ENCODE assay signal across 16 cellular contexts in genomic region chr4:185801471-185801870, GRCh38. TPM values are rescaled to one million over a fixed set of nuclear protein-coding genes. Genes with fewer than 3 reads are reported as not detected.
A peak's percentile ranks its signal among the peaks of the same experiment; 100 is the strongest.
DNase-seq lines count a peak whose midpoint lies in the region; ATAC-seq and TF ChIP-seq lines count a peak whose summit lies in the region.
"Had no signal": no experiment of that assay in that cellular context is flagged by ENCODE, and none has a peak within 500 bp of the region (broad histone marks: within the 10 kb centered on the region; RNA-seq: fewer than 3 reads in every experiment).

No MANE protein-coding gene starts in this region.

- H3K27ac ChIP-seq in SK-N-SH (ENCODE audit: low read depth in 2 of 2, low read length in 1 of 2) (no peak overlapping the region), IMR-90 (ENCODE audit: insufficient read depth, low read length) (no peak overlapping the region), esophagus muscularis mucosa (replicated peaks in 1 of 4) (no peak overlapping the region), mesenchymal stem cell (ENCODE audit: low read length, poor library complexity, severe bottlenecking) (no peak overlapping the region)
- H3K27ac ChIP-seq: 22Rv1 had no signal

- H3K4me2 ChIP-seq in SK-N-SH, result no peak overlapping the region
- no peak overlapping the region for H3K4me2 ChIP-seq in IMR-90 (ENCODE audit: low read depth, low read length)
- no peak overlapping the region for H3K4me2 ChIP-seq in mesenchymal stem cell (ENCODE audit: low read length, poor library complexity, severe bottlenecking)

- H3K4me3 Mint-ChIP-seq in effector memory CD8-positive, alpha-beta T cell, result no peak overlapping the region
- H3K4me3 Mint-ChIP-seq: CD14-positive monocyte; CD8-positive, alpha-beta memory T cell had no signal

- H2AK5ac ChIP-seq in IMR-90 (ENCODE audit: low read depth, low read length) (no peak overlapping the region), mesenchymal stem cell (ENCODE audit: low read length, severe bottlenecking) (no peak overlapping the region)

- no peak overlapping the region for H4K91ac ChIP-seq in IMR-90 (ENCODE audit: insufficient read depth, low read depth, low read length)
- no peak overlapping the region for H4K91ac ChIP-seq in mesenchymal stem cell (ENCODE audit: low read length)

- no peaks in the 10 kb centered on the region for H3F3A ChIP-seq in SK-N-SH (replicated peaks; ENCODE audit: insufficient read depth)

- H3K56ac ChIP-seq in IMR-90 (ENCODE audit: extremely low read depth, insufficient read depth, low read length), result no peak overlapping the region

- no peak overlapping the region for H2BK120ac ChIP-seq in IMR-90 (ENCODE audit: low read depth, low read length)
- H2BK120ac ChIP-seq in mesenchymal stem cell (ENCODE audit: low read depth, low read length), result no peak overlapping the region

- no peak for TF ChIP-seq RAD21 in SK-N-SH (IDR thresholded peaks at IDR 0.05; ENCODE audit: low read length)
- TF ChIP-seq RAD21 in IMR-90 (IDR thresholded peaks at IDR 0.05; ENCODE audit: low read length), result no peak

- no peaks in the 10 kb centered on the region for H3K36me3 Mint-ChIP-seq in effector memory CD8-positive, alpha-beta T cell (ENCODE audit: insufficient read depth)
- H3K36me3 Mint-ChIP-seq: CD14-positive monocyte; CD8-positive, alpha-beta memory T cell had no signal

- ATAC-seq in SK-N-SH treated with all-trans-retinoic acid at 6 μM for 48 hours (no peak), IMR-90 (ENCODE audit: low read depth) (no peak), mucosa of descending colon (no peak)
- no peak for ATAC-seq in effector memory CD8-positive, alpha-beta T cell (replicated peaks)
- ATAC-seq: HCT116 had no signal

- H3K79me1 ChIP-seq in IMR-90 (ENCODE audit: low read depth in 1 of 2, low read length in 2 of 2) (no peaks in the 10 kb centered on the region), mesenchymal stem cell (replicated peaks; ENCODE audit: low read length, poor library complexity, severe bottlenecking) (no peaks in the 10 kb centered on the region)

- no peak overlapping the region for H3K4ac ChIP-seq in IMR-90 (ENCODE audit: low read depth, low read length)
- no peak overlapping the region for H3K4ac ChIP-seq in mesenchymal stem cell (ENCODE audit: low read depth in 1 of 2, low read length in 2 of 2)

- DNase-seq in SK-N-SH (no peak), IMR-90 (peak; percentile 7), esophagus muscularis mucosa (ENCODE audit: extremely low spot score) (peak; percentile 10), mesenchymal stem cell (peak; percentile 28), mucosa of descending colon (no peak), T-helper 2 cell (no peak)
- no peak for DNase-seq in effector memory CD8-positive, alpha-beta T cell
- DNase-seq: Caco-2; CD8-positive, alpha-beta memory T cell; DND-41; GF-D8 had no signal

- no peaks in the 10 kb centered on the region for H3K27me3 ChIP-seq in SK-N-SH (ENCODE audit: insufficient read depth)
- H3K27me3 ChIP-seq in IMR-90 (ENCODE audit: control insufficient read depth, insufficient read depth, low read length), result peaks cover 7% of the 10 kb centered on the region
- no peaks in the 10 kb centered on the region for H3K27me3 ChIP-seq in esophagus muscularis mucosa
- H3K27me3 ChIP-seq in mesenchymal stem cell (ENCODE audit: control insufficient read depth in 1 of 2, insufficient read depth in 1 of 2, low read length in 2 of 2), result peaks cover 0 to 4% of the 10 kb centered on the region in 2 experiments

- H3K14ac ChIP-seq in IMR-90 (replicated peaks; ENCODE audit: low read depth, low read length), result no peak overlapping the region
- H3K14ac ChIP-seq in mesenchymal stem cell (ENCODE audit: low read length in 2 of 2), result no peak overlapping the region

- no peak for TF ChIP-seq POLR2A in IMR-90 (IDR thresholded peaks at IDR 0.05; ENCODE audit: low read depth, low read length)
- no peak for TF ChIP-seq POLR2A in esophagus muscularis mucosa (IDR thresholded peaks at IDR 0.05; ENCODE audit: low read depth)

- in situ Hi-C loops in IMR-90 (cut with MboI; ENCODE audit: low sequenced_read_pairs), result no loop called here

- H4K20me1 ChIP-seq in SK-N-SH (ENCODE audit: insufficient read depth) (no peaks in the 10 kb centered on the region), IMR-90 (ENCODE audit: insufficient read depth, low read length) (no peaks in the 10 kb centered on the region)

- no peak overlapping the region for H3K27ac Mint-ChIP-seq in effector memory CD8-positive, alpha-beta T cell
- H3K27ac Mint-ChIP-seq: CD14-positive monocyte; CD8-positive, alpha-beta memory T cell had no signal

- BruUV-seq in IMR-90 (replicated peaks; lab: Mats Ljungman, UMichigan), result no TSS peak

- no peak overlapping the region for H4K8ac ChIP-seq in IMR-90 (ENCODE audit: low read depth in 2 of 2, low read length in 2 of 2)
- H4K8ac ChIP-seq in mesenchymal stem cell (ENCODE audit: low read length), result no peak overlapping the region

- no peak overlapping the region for H4K5ac ChIP-seq in IMR-90 (ENCODE audit: low read depth, low read length)

- H3K36me3 ChIP-seq in SK-N-SH (replicated peaks in 1 of 2; ENCODE audit: control insufficient read depth in 1 of 2, insufficient read depth in 2 of 2, low read length in 1 of 2) (no peaks in the 10 kb centered on the region), IMR-90 (ENCODE audit: control insufficient read depth, insufficient read depth, low read length) (no peaks in the 10 kb centered on the region), esophagus muscularis mucosa (no peaks in the 10 kb centered on the region), mesenchymal stem cell (ENCODE audit: control insufficient read depth in 1 of 2, insufficient read depth in 2 of 2, low read depth in 1 of 2, low read length in 2 of 2) (no peaks in the 10 kb centered on the region), mucosa of descending colon (ENCODE audit: low read depth) (no peaks in the 10 kb centered on the region)

- no peak for TF ChIP-seq CTCF in SK-N-SH (IDR thresholded peaks at IDR 0.05)
- TF ChIP-seq CTCF in IMR-90 (conservative IDR thresholded peaks at IDR 0.05; ENCODE audit: low read depth, low read length), result no peak
- TF ChIP-seq CTCF in esophagus muscularis mucosa (IDR thresholded peaks at IDR 0.05), result no peak
- no peak for TF ChIP-seq CTCF in mucosa of descending colon (IDR thresholded peaks at IDR 0.05)

- no peak overlapping the region for H2AK9ac ChIP-seq in IMR-90 (replicated peaks; ENCODE audit: low read depth, low read length, poor library complexity)

- H2BK5ac ChIP-seq in IMR-90 (ENCODE audit: low read depth, low read length, poor library complexity, severe bottlenecking) (no peak overlapping the region), mesenchymal stem cell (ENCODE audit: low read depth, low read length, poor library complexity, severe bottlenecking) (no peak overlapping the region)

- H3K27me3 Mint-ChIP-seq in effector memory CD8-positive, alpha-beta T cell, result peaks cover 0 to 10% of the 10 kb centered on the region in 2 donors

- H3K9ac ChIP-seq in SK-N-SH (no peak overlapping the region), IMR-90 (ENCODE audit: low read depth, low read length) (no peak overlapping the region), mesenchymal stem cell (ENCODE audit: low read length) (no peak overlapping the region)

- H3K79me2 ChIP-seq in SK-N-SH (ENCODE audit: insufficient read depth), result no peaks in the 10 kb centered on the region

- H2AFZ ChIP-seq in SK-N-SH (ENCODE audit: low read depth) (no peak overlapping the region), IMR-90 (replicated peaks; ENCODE audit: low read length, poor library complexity) (no peak overlapping the region), mesenchymal stem cell (ENCODE audit: low read depth, low read length) (no peak overlapping the region)

- no peaks in the 10 kb centered on the region for H3K9me2 ChIP-seq in SK-N-SH

- dilution Hi-C loops in IMR-90 (cut with HindIII; ENCODE audit: low sequenced_read_pairs, unreplicated experiment), result no loop called here

- peaks cover 6 to 26% of the 10 kb centered on the region in 2 experiments; a peak in 3 of 4 replicates for H3K4me1 ChIP-seq in SK-N-SH (ENCODE audit: control insufficient read depth in 1 of 2, insufficient read depth in 2 of 2, low read depth in 1 of 2, low read length in 1 of 2)
- no peaks in the 10 kb centered on the region for H3K4me1 ChIP-seq in IMR-90 (ENCODE audit: control insufficient read depth, insufficient read depth, low read length)
- peaks cover 0 to 5% (median 0%) of the 10 kb centered on the region in 4 donors for H3K4me1 ChIP-seq in esophagus muscularis mucosa
- H3K4me1 ChIP-seq in mesenchymal stem cell (ENCODE audit: control insufficient read depth, insufficient read depth, low read depth, low read length), result peaks cover 1% of the 10 kb centered on the region
- no peaks in the 10 kb centered on the region for H3K4me1 ChIP-seq in mucosa of descending colon (ENCODE audit: low read depth)

- POLR2A ChIA-PET in SK-N-SH (lab: Yijun Ruan, JAX) (no interaction called here), IMR-90 (lab: Charles Lee; ENCODE audit: unreplicated experiment) (no interaction called here)

- peaks cover 0 to 7% of the 10 kb centered on the region in 2 donors for H3K9me3 Mint-ChIP-seq in effector memory CD8-positive, alpha-beta T cell
- H3K9me3 Mint-ChIP-seq: CD8-positive, alpha-beta memory T cell had no signal

- H3K9me3 ChIP-seq in SK-N-SH (no peaks in the 10 kb centered on the region), IMR-90 (ENCODE audit: control insufficient read depth, insufficient read depth, low read length) (no peaks in the 10 kb centered on the region), esophagus muscularis mucosa (no peaks in the 10 kb centered on the region), mesenchymal stem cell (ENCODE audit: control insufficient read depth, low read length) (no peaks in the 10 kb centered on the region), mucosa of descending colon (no peaks in the 10 kb centered on the region)
- H3K9me3 ChIP-seq: Caco-2 had no signal

- H3K4me3 ChIP-seq in SK-N-SH (ENCODE audit: low read depth in 2 of 2, low read length in 1 of 2) (no peak overlapping the region), IMR-90 (ENCODE audit: insufficient read depth, low read depth, low read length) (no peak overlapping the region), esophagus muscularis mucosa (no peak overlapping the region), mesenchymal stem cell (ENCODE audit: insufficient read depth in 1 of 2, low read depth in 1 of 2, low read length in 2 of 2) (no peak overlapping the region), mucosa of descending colon (no peak overlapping the region)

- H3K4me1 Mint-ChIP-seq in effector memory CD8-positive, alpha-beta T cell (ENCODE audit: low read depth in 2 of 2), result no peaks in the 10 kb centered on the region
- H3K4me1 Mint-ChIP-seq: CD14-positive monocyte; CD8-positive, alpha-beta memory T cell had no signal

- TF ChIP-seq EP300 in SK-N-SH (IDR thresholded peaks at IDR 0.05; ENCODE audit: borderline replicate concordance in 1 of 2, low read depth in 1 of 2, low read length in 1 of 2) (no peak), esophagus muscularis mucosa (IDR thresholded peaks at IDR 0.05) (no peak)

- CTCF ChIA-PET in SK-N-SH (lab: Yijun Ruan, JAX), result interaction anchor here (1.3 kb wide), 1 partner anchor 220 kb away, joined by 5 read pairs; no protein-coding TSS in a partner anchor
- CTCF ChIA-PET in IMR-90 (lab: Yijun Ruan, JAX), result no interaction called here

- peaks cover 4% of the 10 kb centered on the region; the same call in 1 of the 2 replicates for H3K9me1 ChIP-seq in IMR-90 (ENCODE audit: insufficient read depth, low read length)

- H2BK20ac ChIP-seq in IMR-90 (ENCODE audit: low read depth, low read length), result no peak overlapping the region

- H2BK15ac ChIP-seq in IMR-90 (ENCODE audit: low read depth, low read length), result no peak overlapping the region
- no peak overlapping the region for H2BK15ac ChIP-seq in mesenchymal stem cell (ENCODE audit: low read depth, poor library complexity, severe bottlenecking)

- no peak overlapping the region for H2BK12ac ChIP-seq in mesenchymal stem cell (ENCODE audit: low read length in 2 of 2)

- WGBS in SK-N-SH (ENCODE audit: low lambda C conversion rate), result 69% methylated on average over 4 of the region's 4 CpGs
- WGBS in IMR-90 (ENCODE audit: extremely low coverage in 2 of 2, insufficient read length in 1 of 2), 2 experiments, result no CpG with 5 or more reads among the region's 4 CpGs
- WGBS in esophagus muscularis mucosa, result 86% methylated on average over 4 of the region's 4 CpGs
- 84% methylated on average over 4 of the region's 4 CpGs for WGBS in mesenchymal stem cell

- H3K23ac ChIP-seq in IMR-90 (ENCODE audit: low read depth, low read length) (no peak overlapping the region), mesenchymal stem cell (ENCODE audit: low read length in 2 of 2) (no peak overlapping the region)

- intact Hi-C loops in IMR-90 (cut with micrococcal nuclease), result no loop called here
- intact Hi-C loops in esophagus muscularis mucosa (cut with DNase I), result no loop called here
- intact Hi-C loops in mucosa of descending colon (cut with DNase I, micrococcal nuclease), result no loop called here

- H3K18ac ChIP-seq in IMR-90 (ENCODE audit: low read depth, low read length) (no peak overlapping the region), mesenchymal stem cell (ENCODE audit: low read depth in 1 of 2, low read length in 2 of 2) (no peak overlapping the region)

RNA-seq across cellular contexts. Expression of gene SORBS2, which starts 10.5 kb away (rescaled TPM):
- 2.5 and 3.1 TPM in 2 replicates for polyA plus RNA-seq in SK-N-SH (2012; rRNA removed)
- 1.5 and 2.4 TPM in 2 replicates for polyA plus RNA-seq in SK-N-SH (2012; cell fraction: cytosol; rRNA removed)
- polyA plus RNA-seq in SK-N-SH (2012; cell fraction: nucleus; rRNA removed), result 3.8 and 4.7 TPM in 2 replicates
- under 0.01 and 0.18 TPM in 2 replicates for total RNA-seq in IMR-90 (2012; rRNA removed)
- polyA plus RNA-seq in IMR-90 (2012; rRNA removed), result 0.29 TPM in 1 of 2 replicates, not detected in the other
- 0.03 TPM in 1 of 2 replicates, not detected in the other for polyA plus RNA-seq in IMR-90 (2012; cell fraction: cytosol; rRNA removed)
- 0.25 TPM in 1 of 2 replicates, not detected in the other for polyA plus RNA-seq in IMR-90 (2012; cell fraction: nucleus; rRNA removed; ENCODE audit: low replicate concordance)
- 1,000 to 10,000 TPM in 3 of 4 donors, 100 to 1,000 TPM in 1; 821 to 1,626 (median 1,353) TPM for total RNA-seq in esophagus muscularis mucosa
- 3.0 TPM for polyA plus RNA-seq in mesenchymal stem cell (2013, experiment 1 of 2)
- polyA plus RNA-seq in mesenchymal stem cell (2013, experiment 2 of 2), result 4.4 TPM
- 100 to 1,000 TPM in 1 of 3 donors, 10 to 100 TPM in 2; 44.9 to 416 (median 53.7) TPM for total RNA-seq in mucosa of descending colon
- total RNA-seq: A673; CD8-positive, alpha-beta memory T cell had no signal
- polyA plus RNA-seq: CD14-positive monocyte; CD8-positive, alpha-beta memory T cell had no signal

Comparison
In these comparisons a context has a peak if more than half of its experiments do, and no peak if none do; other contexts are left out.
1. DNase-seq: peak in IMR-90 (single experiment), esophagus muscularis mucosa (single experiment) and mesenchymal stem cell (single experiment); none in SK-N-SH (single experiment), effector memory CD8-positive, alpha-beta T cell (0 of 3), mucosa of descending colon (0 of 3) and T-helper 2 cell (0 of 5).
2. RNA of gene SORBS2, which starts 10.5 kb away (total RNA-seq): 821 to 1,626 TPM in esophagus muscularis mucosa and 44.9 to 416 TPM in mucosa of descending colon; under 0.01 to 0.18 TPM in IMR-90; every median in the first group is over 10 times any median in the second.